Comparison of ENCODE assay signal across 23 cellular contexts in the genomic region with DNA sequence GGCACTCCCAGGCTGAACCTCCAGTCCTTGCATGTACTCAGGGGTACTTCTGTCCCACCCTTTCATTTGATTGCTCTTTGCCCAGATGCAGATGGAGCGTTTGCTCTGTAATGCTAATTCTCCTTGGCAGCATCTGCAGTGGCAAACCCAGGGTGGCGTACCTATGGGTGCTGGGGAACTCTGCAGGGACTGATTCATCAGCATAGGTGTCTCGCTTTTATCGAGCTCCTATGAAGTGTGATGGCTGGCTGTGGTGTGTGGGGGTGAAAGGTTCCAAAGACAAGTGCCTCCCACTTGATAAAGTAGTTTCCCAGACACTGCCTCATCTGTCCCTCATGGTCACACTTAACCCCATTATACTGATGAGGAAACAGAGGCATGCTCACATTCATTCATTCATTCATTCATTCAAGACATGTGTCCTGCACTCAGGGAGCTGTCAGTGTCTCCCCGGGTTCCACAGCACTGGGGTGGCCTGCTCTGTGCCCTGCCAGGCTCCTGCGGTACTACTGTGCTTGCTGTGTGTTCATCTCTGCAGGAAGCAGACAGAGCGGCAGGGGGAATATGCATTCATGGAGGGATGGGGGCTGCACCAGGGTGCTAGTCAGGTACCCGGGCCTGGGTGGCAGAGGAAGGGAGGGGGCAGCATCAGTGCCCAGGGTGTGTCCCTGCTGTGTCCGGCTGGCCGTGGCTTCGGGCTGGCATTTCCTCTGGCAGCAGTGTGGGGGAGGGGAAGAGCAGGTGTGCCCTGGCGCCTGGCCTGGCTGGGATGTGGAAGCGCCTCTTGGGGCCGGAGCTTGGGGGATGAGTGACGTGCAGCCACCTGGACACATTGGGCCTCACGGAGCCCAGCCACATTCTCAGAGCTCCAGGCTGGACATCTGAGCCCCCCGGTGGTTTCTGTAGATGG.
DNase-seq lines count a peak whose midpoint lies in the region; ATAC-seq, FAIRE-seq and TF ChIP-seq lines count a peak whose summit lies in the region.
"Had no signal": no experiment of that assay in that cellular context is flagged by ENCODE, and none has a peak within 500 bp of the region (broad histone marks: within the 10 kb centered on the region; RNA-seq: fewer than 3 reads in every experiment).

No MANE protein-coding gene starts in this region.

- no peak overlapping the region for H3K27ac ChIP-seq in right lobe of liver
- no peak overlapping the region for H3K27ac ChIP-seq in HepG2 (ENCODE audit: extremely low read length, insufficient read depth, low read length)
- no peak overlapping the region for H3K27ac ChIP-seq in GM12878 (ENCODE audit: control insufficient read depth, insufficient read depth)
- H3K27ac ChIP-seq in stomach, result no peak overlapping the region
- H3K27ac ChIP-seq: C4-2B, coronary artery, HL-60, vagina had no signal

- H3K27me3 ChIP-seq in right lobe of liver (no peaks in the 10 kb centered on the region), HepG2 (ENCODE audit: control insufficient read depth in 1 of 2, insufficient read depth in 2 of 2, low read length in 2 of 2) (no peaks in the 10 kb centered on the region), GM12878 (replicated peaks in 1 of 2; ENCODE audit: control insufficient read depth in 2 of 2, insufficient read depth in 2 of 2, low read length in 1 of 2) (peaks cover 0 to 2% of the 10 kb centered on the region in 2 experiments; a peak in 3 of 4 replicates), stomach (no peaks in the 10 kb centered on the region)
- H3K27me3 ChIP-seq: heart left ventricle, vagina had no signal

- in situ Hi-C loops in HepG2 (cut with HindIII; ENCODE audit: extremely low pct_ligation_motif_present, low pct_unique_long_range_greater_than_20kb), result no loop called here
- in situ Hi-C loops in GM12878 (cut with MboI), result no loop called here

- FAIRE-seq in HepG2 (lab: Jason Lieb, UNC), result no peak
- no peak for FAIRE-seq in GM12878 (lab: Jason Lieb, UNC)
- FAIRE-seq: H1 had no signal

- no peaks in the 10 kb centered on the region for H3K36me3 ChIP-seq in right lobe of liver
- H3K36me3 ChIP-seq in HepG2 (replicated peaks in 1 of 2; ENCODE audit: control insufficient read depth in 1 of 2, insufficient read depth in 2 of 2, low read length in 2 of 2), result no peaks in the 10 kb centered on the region; a peak in 1 of 5 replicates
- H3K36me3 ChIP-seq in GM12878 (ENCODE audit: control insufficient read depth in 2 of 2, insufficient read depth in 2 of 2, low read length in 1 of 2), result no peaks in the 10 kb centered on the region
- no peaks in the 10 kb centered on the region for H3K36me3 ChIP-seq in stomach
- H3K36me3 ChIP-seq: heart left ventricle, vagina had no signal

- POLR2A ChIA-PET in HepG2 (lab: Yijun Ruan, JAX) (no interaction called here), GM12878 (lab: Charles Lee) (no interaction called here)

- no peak overlapping the region for H3K9ac ChIP-seq in HepG2 (ENCODE audit: insufficient read depth, low read depth, low read length)
- H3K9ac ChIP-seq in GM12878 (ENCODE audit: control insufficient read depth, insufficient read depth, low read length), result no peak overlapping the region

- SMC1A ChIA-PET in GM12878 (lab: Charles Lee; ENCODE audit: uncharacterized antibody, unreplicated experiment), result no interaction called here

- TF ChIP-seq POLR2A in right lobe of liver (IDR thresholded peaks at IDR 0.05) (no peak), HepG2 (IDR thresholded peaks at IDR 0.05; ENCODE audit: insufficient read depth in 1 of 2, low read depth in 2 of 2, low read length in 2 of 2) (no peak), GM12878 (IDR thresholded peaks at IDR 0.05; ENCODE audit: low read depth, low read length) (no peak), stomach (IDR thresholded peaks at IDR 0.05) (no peak)

- H2AFZ ChIP-seq in HepG2 (ENCODE audit: low read length) (no peak overlapping the region), GM12878 (ENCODE audit: control insufficient read depth, low read depth, low read length) (no peak overlapping the region)

- no peaks in the 10 kb centered on the region for H3K79me2 ChIP-seq in HepG2 (ENCODE audit: insufficient read depth, low read length)
- H3K79me2 ChIP-seq in GM12878 (ENCODE audit: control insufficient read depth, insufficient read depth, low read length), result no peaks in the 10 kb centered on the region

- H3K4me1 ChIP-seq in right lobe of liver (peaks cover 0 to 13% (median 0%) of the 10 kb centered on the region in 4 donors), HepG2 (ENCODE audit: insufficient read depth, low read length) (no peaks in the 10 kb centered on the region), GM12878 (ENCODE audit: control insufficient read depth, insufficient read depth, low read length) (peaks cover 5% of the 10 kb centered on the region), stomach (peaks cover 0 to 43% (median 9%) of the 10 kb centered on the region in 4 donors)
- H3K4me1 ChIP-seq: vagina had no signal

- CTCF ChIA-PET in HepG2 (lab: Yijun Ruan, JAX; ENCODE audit: low intra/inter-chr PET ratio, low total read pairs) (no interaction called here), GM12878 (lab: Yijun Ruan, JAX) (interaction anchor here (2.5 kb wide), 1 partner anchor 87 kb away, joined by 9 read pairs; no protein-coding TSS in a partner anchor)

- RAD21 ChIA-PET in GM12878 (lab: Charles Lee; ENCODE audit: unreplicated experiment), result no interaction called here

- H4K20me1 ChIP-seq in HepG2 (ENCODE audit: insufficient read depth, low read length) (peaks cover 20% of the 10 kb centered on the region; the same call in 1 of the 2 replicates), GM12878 (ENCODE audit: control insufficient read depth, insufficient read depth) (no peaks in the 10 kb centered on the region)

- no peak for TF ChIP-seq EP300 in HepG2 (IDR thresholded peaks at IDR 0.05; ENCODE audit: low read depth in 2 of 2, low read length in 2 of 2)
- TF ChIP-seq EP300 in HepG2 (CRISPR knock-in tag; IDR thresholded peaks at IDR 0.05; ENCODE audit: borderline replicate concordance), result no peak
- TF ChIP-seq EP300 in GM12878 (IDR thresholded peaks at IDR 0.05; ENCODE audit: borderline replicate concordance in 1 of 2, control insufficient read depth in 1 of 2, low read depth in 2 of 2, low read length in 2 of 2), result no peak
- no peak for TF ChIP-seq EP300 in stomach (IDR thresholded peaks at IDR 0.05)

- TF ChIP-seq CTCF in right lobe of liver (IDR thresholded peaks at IDR 0.05) (no peak), HepG2 (CRISPR knock-in tag; IDR thresholded peaks at IDR 0.05) (no peak), GM12878 (IDR thresholded peaks at IDR 0.05 in 2 of 3, conservative IDR thresholded peaks at IDR 0.05 in 1 of 3; ENCODE audit: control insufficient read depth in 2 of 3, extremely low read depth in 1 of 3, insufficient read depth in 1 of 3, low read depth in 3 of 3, low read length in 3 of 3) (no peak), stomach (IDR thresholded peaks at IDR 0.05) (no peak)

- 94% methylated on average over 5 of the region's 17 CpGs for WGBS in right lobe of liver (ENCODE audit: insufficient coverage, low coverage, low lambda C conversion rate, missing lambda C conversion rate)
- 100% methylated on average over 5 of the region's 17 CpGs for WGBS in HepG2 (ENCODE audit: low lambda C conversion rate)
- 42% methylated on average over 16 of the region's 17 CpGs for WGBS in GM12878 (ENCODE audit: insufficient coverage, insufficient replicate concordance, low lambda C conversion rate, missing lambda C conversion rate)
- 54 to 80% (median 64%) methylated on average over 6 to 17 of the region's 17 CpGs for WGBS in stomach, 5 donors

- no peak for TF ChIP-seq RAD21 in HepG2 (CRISPR knock-in tag; IDR thresholded peaks at IDR 0.05)
- TF ChIP-seq RAD21 in GM12878 (IDR thresholded peaks at IDR 0.05; ENCODE audit: insufficient read depth, low read depth, low read length), result no peak

- no peaks in the 10 kb centered on the region for H3K9me3 ChIP-seq in right lobe of liver
- no peaks in the 10 kb centered on the region for H3K9me3 ChIP-seq in HepG2 (ENCODE audit: low read length)
- H3K9me3 ChIP-seq in GM12878 (replicated peaks; ENCODE audit: control insufficient read depth, insufficient read depth, low read length), result no peaks in the 10 kb centered on the region
- H3K9me3 ChIP-seq in stomach, result no peaks in the 10 kb centered on the region
- H3K9me3 ChIP-seq: heart left ventricle, vagina had no signal

- intact Hi-C loops in right lobe of liver (cut with DNase I), result no loop called here
- intact Hi-C loops in HepG2 (cut with micrococcal nuclease; ENCODE audit: unreplicated experiment), result no loop called here
- intact Hi-C loops in GM12878 (cut with micrococcal nuclease; ENCODE audit: unreplicated experiment), result no loop called here
- intact Hi-C loops in stomach (cut with DNase I; ENCODE audit: low total_unique reads), result no loop called here

- DNase-seq in right lobe of liver, result no peak
- DNase-seq in HepG2 (ENCODE audit: low spot score), result no peak
- peak; percentile 1 for DNase-seq in NCI-H2196 treated with DMSO at 0.1 percent for 48 hours (lab: John Stamatoyannopoulos, UW; ENCODE audit: unreplicated experiment)
- no peak for DNase-seq in GM12878 (ENCODE audit: low read depth, low spot score)
- peak; percentile 36 for DNase-seq in stomach
- no peak for DNase-seq in glomerular visceral epithelial cell (ENCODE audit: extremely low spot score)
- no peak for DNase-seq in NCI-H1092 treated with DMSO at 0.1 percent for 48 hours (lab: John Stamatoyannopoulos, UW)
- no peak for DNase-seq in NCI-H2081 treated with DMSO at 0.1 percent for 48 hours (lab: John Stamatoyannopoulos, UW)
- DNase-seq: activated B cell treated with CpG ODN at 0.5 μM for 24 hours; activated naive CD4-positive, alpha-beta T cell treated with anti-CD3 and anti-CD28 coated beads, Interleukin-2, amount 10 ng/mL, durations not matched to agents 7 days and 5 days; effector memory CD4-positive, alpha-beta T cell; mesenchymal stem cell; NCI-H187; NCI-H226; NK-92 treated with Interleukin-12 subunit alpha and Interleukin-12 subunit beta, amount 100 ng/mL, for 24 hours; stimulated activated CD4-positive, alpha-beta T cell treated with anti-CD3 and anti-CD28 coated beads, Interleukin-15, amount 100 ng/mL, for 24 hours; stimulated activated naive CD4-positive, alpha-beta T cell had no signal

- H3K4me2 ChIP-seq in HepG2 (ENCODE audit: low read depth, low read length) (no peak overlapping the region), GM12878 (ENCODE audit: control insufficient read depth, insufficient read depth) (no peak overlapping the region)

- BruUV-seq in HepG2 (replicated peaks; lab: Mats Ljungman, UMichigan), result no TSS peak
- no TSS peak for BruUV-seq in GM12878 (replicated peaks; lab: Mats Ljungman, UMichigan)

- ATAC-seq in right lobe of liver (peak; percentile 8 to 47 (median 18)), HepG2 (no peak), GM12878 (no peak)
- ATAC-seq: heart left ventricle had no signal

- H3K4me3 ChIP-seq in right lobe of liver, result no peak overlapping the region
- H3K4me3 ChIP-seq in HepG2 (replicated peaks in 1 of 3; ENCODE audit: insufficient read depth in 1 of 3, low read depth in 2 of 3, low read length in 3 of 3), result no peak overlapping the region
- H3K4me3 ChIP-seq in GM12878, result no peak overlapping the region
- H3K4me3 ChIP-seq in stomach, result no peak overlapping the region
- H3K4me3 ChIP-seq: coronary artery, heart left ventricle, vagina had no signal

TF ChIP-seq in HepG2, 621 proteins besides CTCF, POLR2A, EP300 and RAD21 (continues in another document):
- no peak for TF ChIP-seq ZNF766 (CRISPR knock-in tag; IDR thresholded peaks at IDR 0.05; ENCODE audit: borderline replicate concordance)

TF ChIP-seq in GM12878, 131 proteins besides CTCF, POLR2A, EP300 and RAD21:
- TF ChIP-seq DPF2 (IDR thresholded peaks at IDR 0.05) (no peak), ZNF24 (IDR thresholded peaks at IDR 0.05) (peak; percentile 74)

Comparison
In these comparisons a context has a peak if more than half of its experiments do, and no peak if none do; other contexts are left out.
1. ATAC-seq: peak in right lobe of liver (4 of 4); none in HepG2 (single experiment) and GM12878 (single experiment).
2. DNase-seq: peak in NCI-H2196 treated with DMSO at 0.1 percent for 48 hours (single experiment) and stomach (single experiment); none in right lobe of liver (0 of 3), HepG2 (single experiment), GM12878 (single experiment), glomerular visceral epithelial cell (single experiment), NCI-H1092 treated with DMSO at 0.1 percent for 48 hours (single experiment) and NCI-H2081 treated with DMSO at 0.1 percent for 48 hours (single experiment).